Comparison of ENCODE assay signal across 22 cellular contexts in the genomic region with DNA sequence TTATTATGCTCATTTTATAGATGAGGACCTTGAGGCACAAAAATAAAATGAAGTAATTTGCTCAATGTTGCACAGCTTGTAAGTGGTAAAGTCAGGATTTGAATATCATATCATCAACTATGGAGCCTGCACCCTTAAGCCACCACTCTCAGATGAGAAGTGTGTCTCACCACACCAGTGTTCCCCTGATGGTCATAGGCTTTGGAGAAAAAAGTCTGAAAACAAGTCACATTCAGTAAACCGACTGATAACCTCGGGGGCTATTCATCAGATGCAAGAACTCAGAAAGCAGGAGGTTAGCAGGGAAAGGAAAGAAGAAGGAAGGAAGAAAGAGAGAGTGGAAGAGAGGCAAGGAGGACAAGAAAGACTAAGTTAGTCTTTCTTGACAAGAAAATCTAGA. TPM values are rescaled to one million over a fixed set of nuclear protein-coding genes. Genes with fewer than 3 reads are reported as not detected.
DNase-seq lines count a peak whose midpoint lies in the region; ATAC-seq and TF ChIP-seq lines count a peak whose summit lies in the region.
"Had no signal": no experiment of that assay in that cellular context is flagged by ENCODE, and none has a peak within 500 bp of the region (broad histone marks: within the 10 kb centered on the region; RNA-seq: fewer than 3 reads in every experiment).

No MANE protein-coding gene starts in this region.

- H3K27me3 Mint-ChIP-seq in activated CD4-positive, alpha-beta T cell treated with anti-CD3 and anti-CD28 coated beads, Interleukin-2, amount 10 ng/mL, durations not matched to agents 7 days and 5 days: peaks cover 15% of the 10 kb centered on the region
- peaks cover 13% of the 10 kb centered on the region for H3K27me3 Mint-ChIP-seq in activated CD4-positive, alpha-beta T cell treated with anti-CD3 and anti-CD28 coated beads for 36 hours
- H3K27me3 Mint-ChIP-seq in CD4-positive, alpha-beta T cell: no peaks in the 10 kb centered on the region
- H3K27me3 Mint-ChIP-seq in memory B cell: no peaks in the 10 kb centered on the region

- H3K9me3 Mint-ChIP-seq in activated CD4-positive, alpha-beta T cell treated with anti-CD3 and anti-CD28 coated beads, Interleukin-2, amount 10 ng/mL, durations not matched to agents 7 days and 5 days: peaks cover 8% of the 10 kb centered on the region
- H3K9me3 Mint-ChIP-seq in activated CD4-positive, alpha-beta T cell treated with anti-CD3 and anti-CD28 coated beads for 36 hours (ENCODE audit: low read depth): no peaks in the 10 kb centered on the region
- no peaks in the 10 kb centered on the region for H3K9me3 Mint-ChIP-seq in CD4-positive, alpha-beta T cell
- H3K9me3 Mint-ChIP-seq in memory B cell: peaks cover 1% of the 10 kb centered on the region
- H3K9me3 Mint-ChIP-seq: HFFc6 had no signal

- H3K36me3 Mint-ChIP-seq in activated CD4-positive, alpha-beta T cell treated with anti-CD3 and anti-CD28 coated beads, Interleukin-2, amount 10 ng/mL, durations not matched to agents 7 days and 5 days (ENCODE audit: low read depth): peaks cover 16% of the 10 kb centered on the region
- H3K36me3 Mint-ChIP-seq in activated CD4-positive, alpha-beta T cell treated with anti-CD3 and anti-CD28 coated beads for 36 hours (ENCODE audit: low read depth): no peaks in the 10 kb centered on the region
- H3K36me3 Mint-ChIP-seq in CD4-positive, alpha-beta T cell (ENCODE audit: low read depth): no peaks in the 10 kb centered on the region
- no peaks in the 10 kb centered on the region for H3K36me3 Mint-ChIP-seq in memory B cell
- H3K36me3 Mint-ChIP-seq: CD14-positive monocyte had no signal

- CTCF ChIA-PET in activated CD4-positive, alpha-beta T cell treated with anti-CD3 and anti-CD28 coated beads, Interleukin-2, amount 10 ng/mL, durations not matched to agents 7 days and 5 days (lab: Charles Lee): interaction anchor here (1.0 to 2.9 kb wide), 4 partner anchors 10 to 29 kb away, joined by 4 to 8 read pairs (median 6); no protein-coding TSS in a partner anchor
- CTCF ChIA-PET in activated CD4-positive, alpha-beta T cell treated with anti-CD3 and anti-CD28 coated beads for 36 hours (lab: Charles Lee): interaction anchor here (0.6 to 10.2 kb wide), 4 partner anchors 16 to 213 kb away, joined by 3 to 119 read pairs (median 4); partner anchors contain the start of gene CEP128
- CTCF ChIA-PET in CD4-positive, alpha-beta T cell (lab: Charles Lee): interaction anchor here (1.3 kb wide), 1 partner anchor 29 kb away, joined by 4 read pairs; no protein-coding TSS in a partner anchor

- intact Hi-C loops in activated CD4-positive, alpha-beta T cell treated with anti-CD3 and anti-CD28 coated beads for 36 hours (cut with DNase I, micrococcal nuclease): loop anchor here (2.0 to 5.0 kb wide), 3 partner anchors 15 to 259 kb away; no protein-coding TSS in a partner anchor
- intact Hi-C loops in CD4-positive, alpha-beta T cell (cut with DNase I, micrococcal nuclease): loop anchor here in 1 of 2 experiments (5.0 kb wide), 1 partner anchor 254 kb away; no protein-coding TSS in a partner anchor
- intact Hi-C loops in lower lobe of right lung (cut with DNase I): no loop called here

- no peaks in the 10 kb centered on the region for H3K9me3 ChIP-seq in CD4-positive, alpha-beta T cell (ENCODE audit: control insufficient read depth, low read length)
- H3K9me3 ChIP-seq in lower lobe of right lung: no peaks in the 10 kb centered on the region
- H3K9me3 ChIP-seq: MG63, sigmoid colon, testis had no signal

- no peak overlapping the region for H3K4me3 ChIP-seq in lower lobe of right lung
- H3K4me3 ChIP-seq: MG63, sigmoid colon, testis had no signal

- DNase-seq in activated CD4-positive, alpha-beta T cell treated with anti-CD3 and anti-CD28 coated beads, Interleukin-2, amount 10 ng/mL, durations not matched to agents 7 days and 5 days: no peak
- DNase-seq in activated CD4-positive, alpha-beta T cell treated with anti-CD3 and anti-CD28 coated beads for 36 hours: no peak
- no peak for DNase-seq in CD4-positive, alpha-beta T cell
- DNase-seq in NAMALWA (ENCODE audit: low spot score) (peak; percentile 52), memory B cell (ENCODE audit: low spot score in 2 of 2) (no peak), NOMO-1 (lab: John Stamatoyannopoulos, UW; ENCODE audit: unreplicated experiment in 2 of 2) (no peak), lower lobe of right lung (no peak), SKM-1 (lab: John Stamatoyannopoulos, UW; ENCODE audit: unreplicated experiment) (no peak)
- DNase-seq: ACHN, brain microvascular endothelial cell, DMS153, HFFc6, mesendoderm, MG63, NCI-H774, sigmoid colon, testis had no signal

- ATAC-seq in activated CD4-positive, alpha-beta T cell treated with anti-CD3 and anti-CD28 coated beads for 36 hours: no peak
- ATAC-seq in CD4-positive, alpha-beta T cell (ENCODE audit: poor library complexity): no peak
- ATAC-seq in memory B cell (ENCODE audit: low read depth): no peak
- ATAC-seq in lower lobe of right lung: no peak
- ATAC-seq: HepG2 had no signal

- no peak for TF ChIP-seq CTCF in CD4-positive, alpha-beta T cell (IDR thresholded peaks at IDR 0.05)
- no peak for TF ChIP-seq CTCF in lower lobe of right lung (IDR thresholded peaks at IDR 0.05)

- H3K27ac ChIP-seq in CD4-positive, alpha-beta T cell (ENCODE audit: low read depth, low read length): no peak overlapping the region
- no peak overlapping the region for H3K27ac ChIP-seq in lower lobe of right lung
- H3K27ac ChIP-seq: brain microvascular endothelial cell, sigmoid colon, testis had no signal

- peak overlapping the region; percentile 97 for H3K27ac Mint-ChIP-seq in activated CD4-positive, alpha-beta T cell treated with anti-CD3 and anti-CD28 coated beads, Interleukin-2, amount 10 ng/mL, durations not matched to agents 7 days and 5 days
- no peak overlapping the region for H3K27ac Mint-ChIP-seq in activated CD4-positive, alpha-beta T cell treated with anti-CD3 and anti-CD28 coated beads for 36 hours
- peak overlapping the region; percentile 78 for H3K27ac Mint-ChIP-seq in CD4-positive, alpha-beta T cell
- H3K27ac Mint-ChIP-seq in memory B cell: peak overlapping the region; percentile 95
- H3K27ac Mint-ChIP-seq: CD14-positive monocyte, HFFc6 had no signal

- peaks cover 10% of the 10 kb centered on the region for H3K4me1 ChIP-seq in lower lobe of right lung
- H3K4me1 ChIP-seq: testis had no signal

- H3K27me3 ChIP-seq in CD4-positive, alpha-beta T cell (ENCODE audit: control insufficient read depth, insufficient read depth, low read length): no peaks in the 10 kb centered on the region
- peaks cover 7% of the 10 kb centered on the region for H3K27me3 ChIP-seq in lower lobe of right lung (ENCODE audit: low read depth)
- H3K27me3 ChIP-seq: testis had no signal

- no peaks in the 10 kb centered on the region for H3K36me3 ChIP-seq in lower lobe of right lung
- H3K36me3 ChIP-seq: brain microvascular endothelial cell, MG63, sigmoid colon had no signal

- peaks cover 70% of the 10 kb centered on the region for H3K4me1 Mint-ChIP-seq in activated CD4-positive, alpha-beta T cell treated with anti-CD3 and anti-CD28 coated beads, Interleukin-2, amount 10 ng/mL, durations not matched to agents 7 days and 5 days
- H3K4me1 Mint-ChIP-seq in activated CD4-positive, alpha-beta T cell treated with anti-CD3 and anti-CD28 coated beads for 36 hours: peaks cover 46% of the 10 kb centered on the region
- peaks cover 56% of the 10 kb centered on the region for H3K4me1 Mint-ChIP-seq in CD4-positive, alpha-beta T cell (ENCODE audit: low read depth)
- peaks cover 33% of the 10 kb centered on the region for H3K4me1 Mint-ChIP-seq in memory B cell

- H3K4me3 Mint-ChIP-seq in activated CD4-positive, alpha-beta T cell treated with anti-CD3 and anti-CD28 coated beads, Interleukin-2, amount 10 ng/mL, durations not matched to agents 7 days and 5 days: no peak overlapping the region
- no peak overlapping the region for H3K4me3 Mint-ChIP-seq in activated CD4-positive, alpha-beta T cell treated with anti-CD3 and anti-CD28 coated beads for 36 hours
- peak overlapping the region; percentile 65 for H3K4me3 Mint-ChIP-seq in CD4-positive, alpha-beta T cell
- H3K4me3 Mint-ChIP-seq in memory B cell: no peak overlapping the region
- H3K4me3 Mint-ChIP-seq: CD14-positive monocyte, HFFc6 had no signal

- POLR2A ChIA-PET in activated CD4-positive, alpha-beta T cell treated with anti-CD3 and anti-CD28 coated beads, Interleukin-2, amount 10 ng/mL, durations not matched to agents 7 days and 5 days (lab: Charles Lee): no interaction called here
- POLR2A ChIA-PET in activated CD4-positive, alpha-beta T cell treated with anti-CD3 and anti-CD28 coated beads for 36 hours (lab: Charles Lee): no interaction called here
- POLR2A ChIA-PET in CD4-positive, alpha-beta T cell (lab: Charles Lee): interaction anchor here (1.8 to 2.5 kb wide), 3 partner anchors 27 to 263 kb away, joined by 5 to 14 read pairs (median 11); partner anchors contain the start of gene GTF2A1

RNA-seq across cellular contexts. Expression of gene TSHR, which starts 2.8 kb away (rescaled TPM):
- total RNA-seq in activated CD4-positive, alpha-beta T cell treated with anti-CD3 and anti-CD28 coated beads, Interleukin-2, amount 10 ng/mL, durations not matched to agents 7 days and 5 days: 1 to 10 TPM in 1 of 2 experiments, under 1 TPM in 1; 0.82 to 1.0 TPM
- total RNA-seq in activated CD4-positive, alpha-beta T cell treated with anti-CD3 and anti-CD28 coated beads for 36 hours: not detected
- not detected for total RNA-seq in CD4-positive, alpha-beta T cell
- not detected for total RNA-seq in lower lobe of right lung
- total RNA-seq: fibroblast of lung, glomerular endothelial cell, HepG2, HFFc6, sigmoid colon, SK-MEL-5 had no signal

RNA-seq across cellular contexts. Expression of gene CEP128, which starts 16.7 kb away (rescaled TPM):
- 10 to 100 TPM; 27.4 to 35.8 TPM for total RNA-seq in activated CD4-positive, alpha-beta T cell treated with anti-CD3 and anti-CD28 coated beads, Interleukin-2, amount 10 ng/mL, durations not matched to agents 7 days and 5 days
- total RNA-seq in activated CD4-positive, alpha-beta T cell treated with anti-CD3 and anti-CD28 coated beads for 36 hours: 10 to 100 TPM; 18.6 to 21.6 TPM
- 10 to 100 TPM; 12.3 to 13.0 TPM for total RNA-seq in CD4-positive, alpha-beta T cell
- total RNA-seq in lower lobe of right lung: 11.5 TPM
